Comparison of ENCODE assay signal across 20 cellular contexts in genomic region chr6:134413241-134413643, GRCh38.
DNase-seq lines count a peak whose midpoint lies in the region; TF ChIP-seq lines count a peak whose summit lies in the region.
"Had no signal": no experiment of that assay in that cellular context is flagged by ENCODE, and none has a peak within 500 bp of the region (broad histone marks: within the 10 kb centered on the region; RNA-seq: fewer than 3 reads in every experiment).

No MANE protein-coding gene starts in this region.

- H3K4me3 ChIP-seq in NB4 (ENCODE audit: low read depth, low read length) (no peak overlapping the region), neutrophil (ENCODE audit: low read depth in 1 of 2, low read length in 1 of 2) (peak overlapping the region in 1 of 2 experiments; percentile 17), SJCRH30 (no peak overlapping the region)
- H3K4me3 ChIP-seq: dorsolateral prefrontal cortex, ovary had no signal

- TF ChIP-seq POLR2A in NB4 (IDR thresholded peaks at IDR 0.05; ENCODE audit: extremely low read depth, insufficient read length): no peak

- H3K27ac ChIP-seq in caudate nucleus (ENCODE audit: low read depth, low read length) (peak overlapping the region; percentile 11), neutrophil (peak overlapping the region; percentile 94), SJCRH30 (no peak overlapping the region)
- H3K27ac ChIP-seq: C4-2B, ovary had no signal

- DNase-seq in CD1c-positive myeloid dendritic cell (ENCODE audit: extremely low spot score) (peak; percentile 92), NB4 (ENCODE audit: low read depth) (peak; percentile 76), caudate nucleus (lab: John Stamatoyannopoulos, UW) (no peak), SJCRH30 (no peak), medulla oblongata (ENCODE audit: extremely low spot score) (no peak), UCSD-AML1 (lab: John Stamatoyannopoulos, UW; ENCODE audit: unreplicated experiment) (no peak)
- DNase-seq: activated CD4-positive, alpha-beta T cell treated with anti-CD3 and anti-CD28 coated beads, Interleukin-2, amount 10 ng/mL, durations not matched to agents 7 days and 5 days; activated gamma-delta T cell; activated naive CD8-positive, alpha-beta T cell treated with anti-CD3 and anti-CD28 coated beads, Interleukin-2, amount 50 U/mL, for 24 hours; activated T-cell treated with anti-CD3 and anti-CD28 coated beads, Interleukin-2, amount 50 U/mL, for 24 hours; Calu3; dorsolateral prefrontal cortex; NCI-H1092 treated with DMSO at 0.1 percent for 48 hours; NCI-H187; NCI-H524; ovary; RPMI8226; stimulated activated CD4-positive, alpha-beta T cell treated with anti-CD3 and anti-CD28 coated beads, Interleukin-4, amount 100 ng/mL, for 24 hours had no signal

- H3K36me3 ChIP-seq in neutrophil (no peaks in the 10 kb centered on the region), SJCRH30 (no peaks in the 10 kb centered on the region)
- H3K36me3 ChIP-seq: ovary had no signal

- H3K4me1 ChIP-seq in neutrophil (ENCODE audit: control insufficient read depth in 1 of 2, insufficient read depth in 1 of 2, low read depth in 1 of 2, low read length in 1 of 2): peaks cover 55 to 59% of the 10 kb centered on the region in 2 experiments
- no peaks in the 10 kb centered on the region for H3K4me1 ChIP-seq in SJCRH30

- H3K27me3 ChIP-seq in neutrophil (no peaks in the 10 kb centered on the region), SJCRH30 (no peaks in the 10 kb centered on the region)
- H3K27me3 ChIP-seq: dorsolateral prefrontal cortex, ovary had no signal

- no peak for TF ChIP-seq CTCF in NB4 (IDR thresholded peaks at IDR 0.05; ENCODE audit: low read depth, low read length)
- no peak for TF ChIP-seq CTCF in neutrophil (IDR thresholded peaks at IDR 0.05)

- H3K9me3 ChIP-seq in neutrophil (no peaks in the 10 kb centered on the region), SJCRH30 (replicated peaks) (no peaks in the 10 kb centered on the region)
- H3K9me3 ChIP-seq: ovary had no signal

Comparison
In these comparisons a context has a peak if more than half of its experiments do, and no peak if none do; other contexts are left out.
1. DNase-seq: peak in CD1c-positive myeloid dendritic cell (single experiment) and NB4 (single experiment); none in caudate nucleus (0 of 61), SJCRH30 (0 of 2), medulla oblongata (single experiment) and UCSD-AML1 (single experiment).